ENCODE assay signal across 8 cellular contexts in the genomic region with DNA sequence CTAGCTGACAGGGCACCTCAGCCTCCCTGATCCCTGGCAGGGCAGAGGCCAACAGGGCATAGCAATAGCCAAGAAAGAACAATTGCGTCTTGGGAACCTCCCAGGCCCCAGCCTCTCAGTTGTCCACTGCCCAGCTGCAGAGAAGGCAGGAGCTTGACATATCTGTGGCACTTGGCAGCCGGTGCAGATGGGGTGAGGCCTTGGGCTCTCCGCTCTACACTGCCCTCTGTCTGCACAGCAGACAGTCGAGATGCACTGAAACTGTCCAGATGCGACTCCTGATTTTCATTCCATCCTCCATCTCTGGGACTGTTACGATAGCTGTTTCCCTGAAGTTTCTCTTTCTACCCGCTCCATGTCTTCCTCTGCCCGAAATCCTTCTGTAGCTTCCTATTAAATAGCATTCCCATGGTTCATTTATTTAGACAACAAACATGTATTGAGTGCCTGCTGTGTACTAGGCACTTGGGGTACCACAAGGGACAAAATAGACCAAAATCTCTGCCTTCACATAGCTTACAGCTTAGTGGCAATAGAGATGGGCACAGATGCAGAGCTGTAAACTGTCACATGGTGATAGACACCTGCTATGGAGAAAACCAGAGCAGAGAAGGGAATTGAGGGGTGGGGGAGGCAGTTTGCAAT. TPM values are rescaled to one million over a fixed set of nuclear protein-coding genes. Genes with fewer than 3 reads are reported as not detected.
A peak's percentile ranks its signal among the peaks of the same experiment; 100 is the strongest.
DNase-seq lines count a peak whose midpoint lies in the region; ATAC-seq and TF ChIP-seq lines count a peak whose summit lies in the region.

No MANE protein-coding gene starts in this region.

- no peaks in the 10 kb centered on the region for H3K9me3 Mint-ChIP-seq in activated naive CD4-positive, alpha-beta T cell treated with anti-CD3 and anti-CD28 coated beads for 36 hours
- peaks cover 18% of the 10 kb centered on the region for H3K9me3 Mint-ChIP-seq in glutamatergic neuron (ENCODE audit: unreplicated experiment)

- peaks cover 41% of the 10 kb centered on the region for H3K4me1 Mint-ChIP-seq in activated naive CD4-positive, alpha-beta T cell treated with anti-CD3 and anti-CD28 coated beads for 36 hours (ENCODE audit: low read depth)
- peaks cover 17% of the 10 kb centered on the region for H3K4me1 Mint-ChIP-seq in glutamatergic neuron (ENCODE audit: low read depth, unreplicated experiment)

- DNase-seq in AG09309 (ENCODE audit: low read depth) = peak; percentile 7
- no peak for DNase-seq in GM13976 (ENCODE audit: low spot score)
- peak; percentile 50 for DNase-seq in OCI-M1 (lab: John Stamatoyannopoulos, UW)
- peak; percentile 64 for DNase-seq in activated naive CD4-positive, alpha-beta T cell treated with anti-CD3 and anti-CD28 coated beads for 36 hours
- DNase-seq in glutamatergic neuron = peak; percentile 75
- DNase-seq in retinal pigment epithelial cell (ENCODE audit: low read depth) = no peak

- H3K4me3 ChIP-seq in AG09309 (ENCODE audit: control insufficient read depth, low read depth, low read length) = no peak overlapping the region
- no peak overlapping the region for H3K4me3 ChIP-seq in retinal pigment epithelial cell (ENCODE audit: low read length)

- peaks cover 40% of the 10 kb centered on the region for H3K36me3 Mint-ChIP-seq in activated naive CD4-positive, alpha-beta T cell treated with anti-CD3 and anti-CD28 coated beads for 36 hours (ENCODE audit: low read depth)
- peaks cover 5% of the 10 kb centered on the region for H3K36me3 Mint-ChIP-seq in glutamatergic neuron (ENCODE audit: unreplicated experiment)

- intact Hi-C loops in activated naive CD4-positive, alpha-beta T cell treated with anti-CD3 and anti-CD28 coated beads for 36 hours (cut with micrococcal nuclease) = no loop called here

- no peaks in the 10 kb centered on the region for H3K27me3 Mint-ChIP-seq in activated naive CD4-positive, alpha-beta T cell treated with anti-CD3 and anti-CD28 coated beads for 36 hours (ENCODE audit: low read depth)
- peaks cover 18% of the 10 kb centered on the region for H3K27me3 Mint-ChIP-seq in glutamatergic neuron (ENCODE audit: unreplicated experiment)

- in situ Hi-C loops in GM13976 (cut with MboI; ENCODE audit: low sequenced_read_pairs, unreplicated experiment) = no loop called here

- H3K27ac Mint-ChIP-seq in activated naive CD4-positive, alpha-beta T cell treated with anti-CD3 and anti-CD28 coated beads for 36 hours = no peak overlapping the region
- H3K27ac Mint-ChIP-seq in glutamatergic neuron (ENCODE audit: unreplicated experiment) = peak overlapping the region; percentile 87

- TF ChIP-seq CTCF in AG09309 (IDR thresholded peaks at IDR 0.05; ENCODE audit: control insufficient read depth, insufficient read depth, low read depth, low read length, missing control alignments) = peak; percentile 75
- TF ChIP-seq CTCF in GM13976 (IDR thresholded peaks at IDR 0.05; ENCODE audit: borderline replicate concordance, control extremely low read depth, extremely low read depth, insufficient read depth, missing control alignments) = peak; percentile 44
- TF ChIP-seq CTCF in glutamatergic neuron (IDR thresholded peaks at IDR 0.05; ENCODE audit: partially characterized antibody, unreplicated experiment) = peak; percentile 58
- peak; percentile 77 for TF ChIP-seq CTCF in retinal pigment epithelial cell (conservative IDR thresholded peaks at IDR 0.05; ENCODE audit: low read depth, low read length)

- CTCF ChIA-PET in activated naive CD4-positive, alpha-beta T cell treated with anti-CD3 and anti-CD28 coated beads for 36 hours (lab: Charles Lee) = interaction anchor here (0.6 to 4.7 kb wide), 20 partner anchors 11 to 1103 kb away, joined by 3 to 27 read pairs (median 4); a partner anchor contains a TSS

- ATAC-seq in esophagus mucosa (no peak), HG03139 (IDR thresholded peaks at IDR 0.05; ENCODE audit: unreplicated experiment) (no peak)

- no peak overlapping the region for H3K4me3 Mint-ChIP-seq in activated naive CD4-positive, alpha-beta T cell treated with anti-CD3 and anti-CD28 coated beads for 36 hours
- no peak overlapping the region for H3K4me3 Mint-ChIP-seq in glutamatergic neuron (ENCODE audit: unreplicated experiment)

RNA-seq across cellular contexts. Expression of a gene that starts 3.3 kb away (rescaled TPM):
- 10 to 100 TPM; 72.9 to 74.7 TPM for total RNA-seq in activated naive CD4-positive, alpha-beta T cell treated with anti-CD3 and anti-CD28 coated beads for 36 hours
- total RNA-seq in glutamatergic neuron (ENCODE audit: unreplicated experiment) (31.5 TPM), esophagus mucosa (28.2 TPM)

Comparison
In these comparisons a context has a peak if more than half of its experiments do, and no peak if none do; other contexts are left out.
1. DNase-seq: peak in AG09309 (single experiment), OCI-M1 (single experiment), activated naive CD4-positive, alpha-beta T cell treated with anti-CD3 and anti-CD28 coated beads for 36 hours (single experiment) and glutamatergic neuron (single experiment); none in GM13976 (single experiment) and retinal pigment epithelial cell (single experiment).
2. Peak in every context shown above with its lines, with median percentiles within 50 percentile points of each other: CTCF ChIP-seq.